26 cellular contexts compared by ENCODE assay signal in the genomic region with DNA sequence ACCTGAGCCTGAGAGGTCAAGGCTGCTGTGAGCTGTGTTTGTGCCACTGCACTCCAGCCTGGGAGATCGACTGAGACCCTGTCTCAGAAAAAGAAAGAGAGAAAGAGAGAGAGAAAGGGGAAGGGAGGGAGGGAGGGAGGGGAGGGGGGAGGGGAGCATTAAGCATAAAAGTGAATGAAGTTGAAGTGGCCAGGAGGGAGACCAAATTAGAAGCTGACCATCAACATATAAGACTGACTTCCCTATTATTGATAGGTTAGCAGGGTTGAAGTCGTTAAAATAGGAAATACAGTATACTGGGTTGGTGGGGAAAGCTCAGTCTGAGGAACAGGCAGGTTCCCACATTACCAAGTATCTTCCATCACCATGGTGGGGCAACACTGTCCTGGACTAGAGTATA.
A peak's percentile ranks its signal among the peaks of the same experiment; 100 is the strongest.
DNase-seq lines count a peak whose midpoint lies in the region; ATAC-seq and TF ChIP-seq lines count a peak whose summit lies in the region.
"Had no signal": no experiment of that assay in that cellular context is flagged by ENCODE, and none has a peak within 500 bp of the region (broad histone marks: within the 10 kb centered on the region; RNA-seq: fewer than 3 reads in every experiment).

No MANE protein-coding gene starts in this region.

- H3K36me3 Mint-ChIP-seq in activated naive CD4-positive, alpha-beta T cell treated with anti-CD3 and anti-CD28 coated beads, Interleukin-2, amount 50 U/mL, for 72 hours: no peaks in the 10 kb centered on the region
- H3K36me3 Mint-ChIP-seq: CD14-positive monocyte; CD8-positive, alpha-beta memory T cell; IgD-negative memory B cell had no signal

- peaks cover 12% of the 10 kb centered on the region for H3K4me1 ChIP-seq in suprapubic skin
- H3K4me1 ChIP-seq: HAP-1, SJSA1 had no signal

- H3K9me3 Mint-ChIP-seq in activated naive CD4-positive, alpha-beta T cell treated with anti-CD3 and anti-CD28 coated beads, Interleukin-2, amount 50 U/mL, for 72 hours: peaks cover 0 to 6% of the 10 kb centered on the region in 2 donors
- H3K9me3 Mint-ChIP-seq: CD14-positive monocyte; CD8-positive, alpha-beta memory T cell; HFFc6; IgD-negative memory B cell had no signal

- 69% methylated on average over 2 of the region's 2 CpGs for whole genome bisulfite sequencing in suprapubic skin

- no peaks in the 10 kb centered on the region for H3K36me3 ChIP-seq in suprapubic skin
- H3K36me3 ChIP-seq: HAP-1, SJSA1 had no signal

- no peak overlapping the region for H3K4me3 ChIP-seq in suprapubic skin
- H3K4me3 ChIP-seq: HAP-1, SJSA1 had no signal

- H3K27ac ChIP-seq in angular gyrus (ENCODE audit: low read depth, low read length): peak overlapping the region; percentile 75
- H3K27ac ChIP-seq in suprapubic skin: peak overlapping the region; percentile 58
- H3K27ac ChIP-seq: 22Rv1, SJSA1 had no signal

- no peak for TF ChIP-seq EP300 in suprapubic skin (IDR thresholded peaks at IDR 0.05)

- TF ChIP-seq POLR2A in suprapubic skin (IDR thresholded peaks at IDR 0.05): no peak

- no peaks in the 10 kb centered on the region for H3K27me3 ChIP-seq in suprapubic skin
- H3K27me3 ChIP-seq: SJSA1 had no signal

- no peaks in the 10 kb centered on the region for H3K9me3 ChIP-seq in suprapubic skin
- H3K9me3 ChIP-seq: SJSA1 had no signal

- DNase-seq in DMS53 (lab: John Stamatoyannopoulos, UW) (peak; percentile 24), DMS53 treated with DMSO at 0.1 percent for 48 hours (lab: John Stamatoyannopoulos, UW; ENCODE audit: unreplicated experiment) (no peak), suprapubic skin (ENCODE audit: low spot score in 2 of 2) (no peak)
- no peak for DNase-seq in activated naive CD4-positive, alpha-beta T cell treated with anti-CD3 and anti-CD28 coated beads, Interleukin-2, amount 50 U/mL, for 72 hours (ENCODE audit: low spot score in 2 of 2)
- no peak for DNase-seq in activated naive CD4-positive, alpha-beta T cell treated with anti-CD3 and anti-CD28 coated beads, Interleukin-2, amount 50 U/mL, for 16 hours
- DNase-seq: CD8-positive, alpha-beta memory T cell; DMS153; GOT3; HFFc6; NCI-H1092; NCI-H1417 treated with DMSO at 0.1 percent for 48 hours; NCI-H1694 treated with DMSO at 0.1 percent for 48 hours; NCI-H2081; NCI-H2227 treated with DMSO at 0.1 percent for 48 hours; NCI-H526 treated with DMSO at 0.1 percent for 48 hours; Right ventricle myocardium superior; RPMI8226 had no signal

- ATAC-seq in activated naive CD4-positive, alpha-beta T cell treated with anti-CD3 and anti-CD28 coated beads, Interleukin-2, amount 50 U/mL, for 72 hours: no peak
- ATAC-seq in GM19035 (IDR thresholded peaks at IDR 0.05; ENCODE audit: unreplicated experiment): no peak
- no peak for ATAC-seq in HG02870 (IDR thresholded peaks at IDR 0.05; ENCODE audit: unreplicated experiment)

- TF ChIP-seq CTCF in suprapubic skin (IDR thresholded peaks at IDR 0.05): no peak

- H3K27ac Mint-ChIP-seq in activated naive CD4-positive, alpha-beta T cell treated with anti-CD3 and anti-CD28 coated beads, Interleukin-2, amount 50 U/mL, for 72 hours: peak overlapping the region; percentile 17 to 60
- H3K27ac Mint-ChIP-seq: B cell; CD8-positive, alpha-beta memory T cell; HFFc6; IgD-negative memory B cell had no signal
